In genomic region chr11:84673753-84674152, GRCh38 we compare ENCODE assay signal across 15 cellular contexts.
DNase-seq lines count a peak whose midpoint lies in the region; ATAC-seq, FAIRE-seq and TF ChIP-seq lines count a peak whose summit lies in the region.
"Had no signal": no experiment of that assay in that cellular context is flagged by ENCODE, and none has a peak within 500 bp of the region (broad histone marks: within the 10 kb centered on the region; RNA-seq: fewer than 3 reads in every experiment).

No MANE protein-coding gene starts in this region.

- in situ Hi-C loops in KBM-7 (cut with MboI; ENCODE audit: low pct_unique_long_range_greater_than_20kb, low sequenced_read_pairs) = no loop called here

- H3K27me3 ChIP-seq in PC-9 (ENCODE audit: insufficient read depth, low read depth) = no peaks in the 10 kb centered on the region
- H3K27me3 ChIP-seq: BLaER1 had no signal

- no peaks in the 10 kb centered on the region for H3F3A ChIP-seq in PC-9 (ENCODE audit: insufficient read depth, low read depth)

- H4K20me1 ChIP-seq in PC-9 (ENCODE audit: insufficient read depth) = no peaks in the 10 kb centered on the region
- H4K20me1 ChIP-seq: BLaER1 had no signal

- H3K4me2 ChIP-seq in PC-9 = no peak overlapping the region
- H3K4me2 ChIP-seq: BLaER1 had no signal

- H3K27ac ChIP-seq in PC-9 = no peak overlapping the region
- H3K27ac ChIP-seq: BLaER1 had no signal

- CTCF ChIA-PET in PC-9 (lab: Charles Lee) = no interaction called here

- POLR2A ChIA-PET in PC-9 (lab: Charles Lee; ENCODE audit: unreplicated experiment) = no interaction called here

- H3K9me3 ChIP-seq in PC-9 (ENCODE audit: insufficient read depth, low read depth) = no peaks in the 10 kb centered on the region
- H3K9me3 ChIP-seq: BLaER1 had no signal

- H3K79me2 ChIP-seq in PC-9 (ENCODE audit: low read depth) = no peaks in the 10 kb centered on the region

- BruUV-seq in PC-9 (replicated peaks; lab: Mats Ljungman, UMichigan) = no TSS peak

- H3K4me1 ChIP-seq in PC-9 (replicated peaks; ENCODE audit: insufficient read depth) = no peaks in the 10 kb centered on the region
- H3K4me1 ChIP-seq: BLaER1 had no signal

- DNase-seq in D341Med (ENCODE audit: low spot score) (peak; percentile 15), NCI-H1092 (lab: John Stamatoyannopoulos, UW) (peak; percentile 68), astrocyte of the hippocampus (ENCODE audit: low read depth, low spot score) (peak; percentile 90), PC-9 (no peak), KBM-7 (no peak)
- no peak for DNase-seq in effector CD4-positive, alpha-beta T cell
- DNase-seq: activated CD4-positive, alpha-beta T cell treated with anti-CD3 and anti-CD28 coated beads for 4 hours; naive B cell; retina; stimulated activated CD4-positive, alpha-beta T cell treated with anti-CD3 and anti-CD28 coated beads, Interleukin-4, amount 100 ng/mL, for 1 hour; stimulated activated naive CD4-positive, alpha-beta T cell had no signal

- H3K4me3 ChIP-seq in PC-9 = no peak overlapping the region
- H3K4me3 ChIP-seq: BLaER1 had no signal

- H3K36me3 ChIP-seq in PC-9 (ENCODE audit: low read depth) = no peaks in the 10 kb centered on the region
- H3K36me3 ChIP-seq: BLaER1 had no signal

- no peak overlapping the region for H2AFZ ChIP-seq in PC-9

- FAIRE-seq in islet of Langerhans (lab: Jason Lieb, UNC) = peak; percentile 79
- FAIRE-seq: endometrium had no signal

- no peaks in the 10 kb centered on the region for H3K9me2 ChIP-seq in PC-9 (ENCODE audit: insufficient read depth)

- ATAC-seq in HG03521 (IDR thresholded peaks at IDR 0.05; ENCODE audit: unreplicated experiment) = no peak

- TF ChIP-seq CTCF in PC-9 (conservative IDR thresholded peaks at IDR 0.05) = no peak

- intact Hi-C loops in PC-9 (cut with micrococcal nuclease; ENCODE audit: unreplicated experiment) = no loop called here

Comparison
In these comparisons a context has a peak if more than half of its experiments do, and no peak if none do; other contexts are left out.
1. DNase-seq: peak in D341Med (single experiment), NCI-H1092 (single experiment) and astrocyte of the hippocampus (single experiment); none in PC-9 (0 of 2), effector CD4-positive, alpha-beta T cell (single experiment) and KBM-7 (single experiment).